Comparison of ENCODE assay signal across 8 cellular contexts in genomic region chr11:111879637-111879960, GRCh38. TPM values are rescaled to one million over a fixed set of nuclear protein-coding genes. Genes with fewer than 3 reads are reported as not detected.
DNase-seq lines count a peak whose midpoint lies in the region; ATAC-seq and TF ChIP-seq lines count a peak whose summit lies in the region.

No MANE protein-coding gene starts in this region.

- H3K27me3 Mint-ChIP-seq in progenitor cell of endocrine pancreas, result no peaks in the 10 kb centered on the region

- H3K27ac Mint-ChIP-seq in progenitor cell of endocrine pancreas, result peak overlapping the region; percentile 100

- CTCF ChIA-PET in PC-9 (lab: Charles Lee), result interaction anchor here (1.0 kb wide), 1 partner anchor 8 kb away, joined by 13 read pairs; the partner anchor contains the start of gene ALG9

- ATAC-seq in GM19438 (IDR thresholded peaks at IDR 0.05; ENCODE audit: low read depth, unreplicated experiment) (peak; percentile 3), HG02981 (IDR thresholded peaks at IDR 0.05; ENCODE audit: unreplicated experiment) (no peak)

- DNase-seq in PC-9, result no peak
- DNase-seq in fibroblast of lung (ENCODE audit: low read depth in 2 of 2), result peak in 1 of 2 donors; percentile 3
- no peak for DNase-seq in progenitor cell of endocrine pancreas (ENCODE audit: low spot score, unreplicated experiment)
- no peak for DNase-seq in SK-N-DZ (ENCODE audit: low spot score)
- no peak for DNase-seq in foreskin melanocyte
- no peak for DNase-seq in NCI-H2227 treated with DMSO at 0.1 percent for 48 hours (lab: John Stamatoyannopoulos, UW)

- intact Hi-C loops in PC-9 (cut with micrococcal nuclease; ENCODE audit: unreplicated experiment), result loop anchor here (1.0 to 10.0 kb wide), 8 partner anchors 33 to 401 kb away; partner anchors contain the start of genes C11orf52, IL18, SDHD and TEX12

- H3K79me2 ChIP-seq in PC-9 (ENCODE audit: low read depth), result peaks cover 15% of the 10 kb centered on the region
- no peaks in the 10 kb centered on the region for H3K79me2 ChIP-seq in fibroblast of lung (ENCODE audit: control insufficient read depth, insufficient read depth, low read length)

- H3K27ac ChIP-seq in PC-9 (peak overlapping the region; percentile 88), fibroblast of lung (ENCODE audit: insufficient read depth, low read length) (peak overlapping the region; percentile 100)

- H3K4me3 ChIP-seq in PC-9 (peak overlapping the region; percentile 65), fibroblast of lung (replicated peaks in 1 of 4; ENCODE audit: control extremely low read depth in 1 of 4, insufficient read depth in 1 of 4, low read depth in 3 of 4, low read length in 4 of 4) (peak overlapping the region; percentile 87 to 94 (median 90))

- H2AFZ ChIP-seq in PC-9 (peak overlapping the region; percentile 91), fibroblast of lung (ENCODE audit: low read length) (peak overlapping the region; percentile 100)

- no peaks in the 10 kb centered on the region for H3K36me3 ChIP-seq in PC-9 (ENCODE audit: low read depth)
- no peaks in the 10 kb centered on the region for H3K36me3 ChIP-seq in fibroblast of lung (ENCODE audit: control insufficient read depth, insufficient read depth, low read length)

- H3K4me1 ChIP-seq in PC-9 (replicated peaks; ENCODE audit: insufficient read depth) (peaks cover 10% of the 10 kb centered on the region), fibroblast of lung (ENCODE audit: control insufficient read depth, extremely low read depth, insufficient read depth, low read length) (peaks cover 3% of the 10 kb centered on the region)

- TF ChIP-seq CTCF in PC-9 (conservative IDR thresholded peaks at IDR 0.05) (no peak), fibroblast of lung (conservative IDR thresholded peaks at IDR 0.05 in 1 of 2, IDR thresholded peaks at IDR 0.05 in 1 of 2; ENCODE audit: low read depth in 1 of 2, low read length in 2 of 2) (no peak), progenitor cell of endocrine pancreas (IDR thresholded peaks at IDR 0.05; ENCODE audit: unreplicated experiment) (no peak)

- H4K20me1 ChIP-seq in PC-9 (ENCODE audit: insufficient read depth) (no peaks in the 10 kb centered on the region), fibroblast of lung (ENCODE audit: control insufficient read depth, extremely low read depth, insufficient read depth, low read length) (no peaks in the 10 kb centered on the region)

- BruUV-seq in PC-9 (replicated peaks; lab: Mats Ljungman, UMichigan), result TSS peak; percentile 95

- H3K9me3 Mint-ChIP-seq in progenitor cell of endocrine pancreas (ENCODE audit: low read depth), result no peaks in the 10 kb centered on the region

- H3K4me3 Mint-ChIP-seq in progenitor cell of endocrine pancreas (ENCODE audit: low read depth), result peak overlapping the region; percentile 94

- H3K27me3 ChIP-seq in PC-9 (ENCODE audit: insufficient read depth, low read depth), result no peaks in the 10 kb centered on the region
- H3K27me3 ChIP-seq in fibroblast of lung (ENCODE audit: control insufficient read depth, insufficient read depth, low read length), result no peaks in the 10 kb centered on the region

- H3K4me2 ChIP-seq in PC-9 (peak overlapping the region; percentile 80), fibroblast of lung (ENCODE audit: extremely low read depth, insufficient read depth, low read length) (peak overlapping the region; percentile 99)

- peaks cover 4% of the 10 kb centered on the region for H3K36me3 Mint-ChIP-seq in progenitor cell of endocrine pancreas (ENCODE audit: insufficient read depth)

- H3K4me1 Mint-ChIP-seq in progenitor cell of endocrine pancreas (ENCODE audit: low read depth), result peaks cover 10% of the 10 kb centered on the region

- H3K9me3 ChIP-seq in PC-9 (ENCODE audit: insufficient read depth, low read depth) (no peaks in the 10 kb centered on the region), fibroblast of lung (ENCODE audit: control insufficient read depth, insufficient read depth, low read depth, low read length) (no peaks in the 10 kb centered on the region)

- POLR2A ChIA-PET in PC-9 (lab: Charles Lee; ENCODE audit: unreplicated experiment), result no interaction called here

- H3F3A ChIP-seq in PC-9 (ENCODE audit: insufficient read depth, low read depth), result peaks cover 19% of the 10 kb centered on the region

- peak overlapping the region; percentile 87 for H3K9ac ChIP-seq in fibroblast of lung (ENCODE audit: insufficient read depth, low read length)

- no peaks in the 10 kb centered on the region for H3K9me2 ChIP-seq in PC-9 (ENCODE audit: insufficient read depth)

RNA-seq across cellular contexts. Expression of gene CFAP68, which starts 0.3 kb away (rescaled TPM):
- total RNA-seq in PC-9 (2021) (27.4 and 46.8 TPM in 2 replicates), fibroblast of lung (16.9 and 19.3 TPM in 2 replicates), progenitor cell of endocrine pancreas (25.7 and 28.4 TPM in 2 replicates)
- polyA plus RNA-seq in fibroblast of lung, result 21.1 and 23.0 TPM in 2 replicates
- 23.7 and 28.0 TPM in 2 replicates for polyA plus RNA-seq in fibroblast of lung (2012)
- 2.7 TPM in 1 of 2 replicates, not detected in the other for polyA minus RNA-seq in fibroblast of lung (ENCODE audit: low replicate concordance)
- polyA plus RNA-seq in SK-N-DZ (2014; cell fraction: cytosol; rRNA removed), result 16.2 and 17.6 TPM in 2 replicates
- 27.3 and 28.7 TPM in 2 replicates for polyA plus RNA-seq in SK-N-DZ (2014; cell fraction: nucleus; rRNA removed)

RNA-seq across cellular contexts. Expression of gene FDXACB1, which starts 0.6 kb away (rescaled TPM):
- total RNA-seq in PC-9 (2021), result 2.1 and 2.2 TPM in 2 replicates
- total RNA-seq in fibroblast of lung, result 1.8 and 2.6 TPM in 2 replicates
- polyA plus RNA-seq in fibroblast of lung, result 1.7 and 3.4 TPM in 2 replicates
- 0.96 and 2.0 TPM in 2 replicates for polyA plus RNA-seq in fibroblast of lung (2012)
- 0.90 and 1.5 TPM in 2 replicates for polyA minus RNA-seq in fibroblast of lung (ENCODE audit: low replicate concordance)
- 2.8 and 3.0 TPM in 2 replicates for total RNA-seq in progenitor cell of endocrine pancreas
- polyA plus RNA-seq in SK-N-DZ (2014; cell fraction: cytosol; rRNA removed), result 0.99 and 2.0 TPM in 2 replicates
- 1.6 and 1.7 TPM in 2 replicates for polyA plus RNA-seq in SK-N-DZ (2014; cell fraction: nucleus; rRNA removed)

RNA-seq across cellular contexts. Expression of gene ALG9, which starts 8.2 kb away (rescaled TPM):
- total RNA-seq in PC-9 (2021) (19.1 and 27.8 TPM in 2 replicates), fibroblast of lung (26.5 and 30.9 TPM in 2 replicates), progenitor cell of endocrine pancreas (45.2 and 47.3 TPM in 2 replicates)
- polyA plus RNA-seq in fibroblast of lung, result 33.4 and 43.8 TPM in 2 replicates
- 24.0 and 29.0 TPM in 2 replicates for polyA plus RNA-seq in fibroblast of lung (2012)
- 41.0 and 47.9 TPM in 2 replicates for polyA minus RNA-seq in fibroblast of lung (ENCODE audit: low replicate concordance)
- 22.9 and 24.7 TPM in 2 replicates for polyA plus RNA-seq in SK-N-DZ (2014; cell fraction: cytosol; rRNA removed)
- polyA plus RNA-seq in SK-N-DZ (2014; cell fraction: nucleus; rRNA removed), result 19.3 and 30.8 TPM in 2 replicates

RNA-seq across cellular contexts. Expression of gene CRYAB, which starts 32.0 kb away (rescaled TPM):
- total RNA-seq in PC-9 (2021) (not detected in 2 replicates), fibroblast of lung (28.5 and 51.2 TPM in 2 replicates), progenitor cell of endocrine pancreas (1.2 TPM in 1 of 2 replicates, not detected in the other)
- 30.0 and 48.1 TPM in 2 replicates for polyA plus RNA-seq in fibroblast of lung
- 43.8 and 99.4 TPM in 2 replicates for polyA plus RNA-seq in fibroblast of lung (2012)
- 44.5 and 75.1 TPM in 2 replicates for polyA minus RNA-seq in fibroblast of lung (ENCODE audit: low replicate concordance)
- polyA plus RNA-seq in SK-N-DZ (2014; cell fraction: cytosol; rRNA removed), result 0.56 TPM in 1 of 2 replicates, not detected in the other
- not detected in 2 replicates for polyA plus RNA-seq in SK-N-DZ (2014; cell fraction: nucleus; rRNA removed)

RNA-seq across cellular contexts. Expression of gene HSPB2, which starts 32.9 kb away (rescaled TPM):
- 0.28 and 0.80 TPM in 2 replicates for total RNA-seq in PC-9 (2021)
- 2.1 and 2.8 TPM in 2 replicates for total RNA-seq in fibroblast of lung
- 0.94 and 2.5 TPM in 2 replicates for polyA plus RNA-seq in fibroblast of lung
- 2.8 and 7.4 TPM in 2 replicates for polyA plus RNA-seq in fibroblast of lung (2012)
- polyA minus RNA-seq in fibroblast of lung (ENCODE audit: low replicate concordance), result 0.27 TPM in 1 of 2 replicates, not detected in the other
- total RNA-seq in progenitor cell of endocrine pancreas, result not detected in 2 replicates
- polyA plus RNA-seq in SK-N-DZ (2014; cell fraction: cytosol; rRNA removed), result not detected in 2 replicates
- not detected in 2 replicates for polyA plus RNA-seq in SK-N-DZ (2014; cell fraction: nucleus; rRNA removed)
